21 cellular contexts compared by ENCODE assay signal in the genomic region with DNA sequence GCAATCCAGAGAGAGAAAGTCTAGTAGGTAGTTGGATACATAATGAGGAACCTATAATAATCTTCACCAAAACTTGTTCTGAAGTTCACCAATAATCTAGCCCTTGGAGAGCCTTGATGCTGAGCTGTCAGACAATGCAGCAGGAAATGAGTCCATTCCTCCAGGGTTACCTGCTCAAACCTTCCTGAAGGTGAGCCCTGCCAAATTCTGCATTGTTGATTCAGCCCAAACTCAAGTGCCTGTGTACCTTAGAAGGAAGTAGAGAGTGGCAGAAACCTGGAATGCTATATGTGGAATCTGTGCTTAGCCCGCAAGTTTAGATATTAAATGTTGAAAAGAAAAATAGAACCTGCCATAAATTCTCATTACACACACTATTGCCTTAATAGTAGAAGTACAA.
DNase-seq lines count a peak whose midpoint lies in the region; ATAC-seq and TF ChIP-seq lines count a peak whose summit lies in the region.
"Had no signal": no experiment of that assay in that cellular context is flagged by ENCODE, and none has a peak within 500 bp of the region (broad histone marks: within the 10 kb centered on the region; RNA-seq: fewer than 3 reads in every experiment).

No MANE protein-coding gene starts in this region.

- CTCF ChIA-PET in PC-3 (lab: Charles Lee) (no interaction called here), GM10248 (lab: Yijun Ruan, JAX) (interaction anchor here (1.5 kb wide), 1 partner anchor 11 kb away, joined by 3 read pairs; no protein-coding TSS in a partner anchor)

- H3F3A ChIP-seq in PC-3 (ENCODE audit: low read length, unreplicated experiment): peaks cover 6% of the 10 kb centered on the region

- H3K9ac ChIP-seq in PC-3 (ENCODE audit: low read length): no peak overlapping the region

- H3K4me3 ChIP-seq in PC-3 (ENCODE audit: low read length) (0 out of 2 replicates have a peak overlapping the region, but pooled peaks have one; percentile 12), lung (no peak overlapping the region)
- H3K4me3 ChIP-seq: MG63, SK-N-MC had no signal

- ATAC-seq in PC-3 (peak; percentile 21; the same call in 1 of the 2 replicates), esophagus mucosa (peak; percentile 44), lung (ENCODE audit: insufficient read depth, low FRiP score) (peak; percentile 43)

- DNase-seq in NCI-H2029 (lab: John Stamatoyannopoulos, UW): peak; percentile 86
- peak; percentile 77 for DNase-seq in PC-3
- peak; percentile 53 for DNase-seq in lung (ENCODE audit: low spot score)
- DNase-seq in HuH-7.5 (ENCODE audit: low spot score): no peak
- DNase-seq in GM10248 (ENCODE audit: extremely low spot score): no peak
- no peak for DNase-seq in NOMO-1 (lab: John Stamatoyannopoulos, UW; ENCODE audit: unreplicated experiment in 2 of 2)
- DNase-seq in NOMO-1 treated with dmso at 0.1 percent for 144 hours (lab: John Stamatoyannopoulos, UW; ENCODE audit: unreplicated experiment): no peak
- DNase-seq: CD4-positive, CD25-positive, alpha-beta regulatory T cell; Kasumi-1; MG63; NCI-H1417; NCI-H1694 treated with DMSO at 0.1 percent for 48 hours; NCI-H2107; NCI-H2227 treated with DMSO at 0.1 percent for 48 hours; NCI-H510A; NK-92 treated with Interleukin-12 subunit alpha and Interleukin-12 subunit beta, amount 100 ng/mL, for 24 hours; RPMI8226; SHP77 treated with DMSO at 0.1 percent for 48 hours; SW 1271 had no signal

- no peaks in the 10 kb centered on the region for H3K79me2 ChIP-seq in PC-3 (ENCODE audit: low read length)

- POLR2A ChIA-PET in PC-3 (lab: Charles Lee; ENCODE audit: unreplicated experiment) (no interaction called here), GM10248 (lab: Yijun Ruan, JAX) (no interaction called here)

- H3K9me3 ChIP-seq in PC-3 (ENCODE audit: low read length) (no peaks in the 10 kb centered on the region), lung (ENCODE audit: control insufficient read depth in 2 of 2, insufficient read depth in 1 of 2, low read length in 1 of 2) (no peaks in the 10 kb centered on the region)
- H3K9me3 ChIP-seq: MG63 had no signal

- no peaks in the 10 kb centered on the region for H3K9me2 ChIP-seq in PC-3 (replicated peaks; ENCODE audit: low read length)

- no peaks in the 10 kb centered on the region for H3K27me3 ChIP-seq in PC-3 (ENCODE audit: low read length)
- H3K27me3 ChIP-seq in lung (ENCODE audit: control insufficient read depth, insufficient read depth): no peaks in the 10 kb centered on the region
- H3K27me3 ChIP-seq: MG63 had no signal

- no TSS peak for BruUV-seq in PC-3 (replicated peaks; lab: Mats Ljungman, UMichigan)

- 77 to 95% methylated on average over 1 of the region's 1 CpG for WGBS in lung, 2 donors

- H3K4me1 ChIP-seq in PC-3 (ENCODE audit: insufficient read depth, low read length): peaks cover 34% of the 10 kb centered on the region
- H3K4me1 ChIP-seq in lung (ENCODE audit: control insufficient read depth in 2 of 2, insufficient read depth in 2 of 2, low read length in 2 of 2): peaks cover 0 to 1% of the 10 kb centered on the region in 2 donors

- H3K36me3 ChIP-seq in PC-3 (ENCODE audit: low read depth, low read length) (no peaks in the 10 kb centered on the region), lung (ENCODE audit: control insufficient read depth in 2 of 2, insufficient read depth in 2 of 2, low read length in 2 of 2) (no peaks in the 10 kb centered on the region)
- H3K36me3 ChIP-seq: MG63 had no signal

- H3K27ac ChIP-seq in PC-3 (ENCODE audit: low read length): peak overlapping the region; percentile 67
- H3K27ac ChIP-seq in lung (ENCODE audit: low read depth in 1 of 2, low read length in 1 of 2): no peak overlapping the region
- H3K27ac ChIP-seq: SK-N-MC had no signal

- peak overlapping the region; percentile 64 for H3K4me2 ChIP-seq in PC-3 (ENCODE audit: low read length)

- intact Hi-C loops in PC-3 (cut with micrococcal nuclease): no loop called here

- TF ChIP-seq CTCF in PC-3 (conservative IDR thresholded peaks at IDR 0.05; ENCODE audit: low read depth, low read length) (no peak), lung (IDR thresholded peaks at IDR 0.05; ENCODE audit: control extremely low read depth, extremely low read depth) (no peak), GM10248 (IDR thresholded peaks at IDR 0.05; ENCODE audit: control extremely low read depth, extremely low read depth, low read depth, missing control alignments) (no peak)

- no peak overlapping the region for H2AFZ ChIP-seq in PC-3 (ENCODE audit: low read length)

- H4K20me1 ChIP-seq in PC-3 (ENCODE audit: low read length): no peaks in the 10 kb centered on the region

Comparison
In these comparisons a context has a peak if more than half of its experiments do, and no peak if none do; other contexts are left out.
1. DNase-seq: peak in NCI-H2029 (single experiment), PC-3 (single experiment) and lung (single experiment); none in HuH-7.5 (single experiment), GM10248 (single experiment), NOMO-1 (0 of 2) and NOMO-1 treated with dmso at 0.1 percent for 144 hours (single experiment).
2. Peak in every context shown above with its lines, with median percentiles within 50 percentile points of each other: ATAC-seq.